ENCODE assay signal across 9 cellular contexts in the genomic region with DNA sequence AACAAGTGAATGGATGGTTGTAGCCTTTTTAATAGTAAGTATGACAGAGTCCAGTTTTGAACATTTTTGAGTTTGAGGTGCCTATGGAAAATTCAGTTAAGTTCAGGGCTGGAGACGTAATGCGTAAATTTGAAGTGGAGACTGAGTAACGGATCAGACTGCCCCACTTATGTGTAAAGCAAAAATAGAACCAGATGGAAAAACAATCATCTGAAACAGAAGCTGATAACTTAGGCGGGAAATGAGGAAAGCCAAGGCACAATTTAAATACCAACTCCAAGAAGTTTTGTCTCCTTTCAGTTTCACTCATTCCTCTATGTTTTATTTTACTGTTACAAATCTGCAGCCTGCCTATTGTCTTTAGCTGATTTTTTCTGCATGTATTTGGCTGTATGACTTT. TPM values are rescaled to one million over a fixed set of nuclear protein-coding genes. Genes with fewer than 3 reads are reported as not detected.
DNase-seq lines count a peak whose midpoint lies in the region; ATAC-seq and TF ChIP-seq lines count a peak whose summit lies in the region.
"Had no signal": no experiment of that assay in that cellular context is flagged by ENCODE, and none has a peak within 500 bp of the region (broad histone marks: within the 10 kb centered on the region; RNA-seq: fewer than 3 reads in every experiment).

No MANE protein-coding gene starts in this region.

- H3K4me1 Mint-ChIP-seq in activated CD8-positive, alpha-beta T cell treated with anti-CD3 and anti-CD28 coated beads, Interleukin-2, amount 10 ng/mL, durations not matched to agents 7 days and 5 days (ENCODE audit: low read depth), result peaks cover 23% of the 10 kb centered on the region

- no peaks in the 10 kb centered on the region for H3K9me3 Mint-ChIP-seq in activated CD8-positive, alpha-beta T cell treated with anti-CD3 and anti-CD28 coated beads, Interleukin-2, amount 10 ng/mL, durations not matched to agents 7 days and 5 days (ENCODE audit: insufficient read depth)

- peaks cover 28% of the 10 kb centered on the region for H3K27me3 Mint-ChIP-seq in activated CD8-positive, alpha-beta T cell treated with anti-CD3 and anti-CD28 coated beads, Interleukin-2, amount 10 ng/mL, durations not matched to agents 7 days and 5 days (ENCODE audit: low read depth)

- no peak for TF ChIP-seq POLR2A in spleen (IDR thresholded peaks at IDR 0.05)
- no peak for TF ChIP-seq POLR2A in prostate gland (IDR thresholded peaks at IDR 0.05)

- DNase-seq in HFF-Myc (ENCODE audit: extremely low read depth, low read depth), result no peak
- no peak for DNase-seq in activated CD8-positive, alpha-beta T cell treated with anti-CD3 and anti-CD28 coated beads, Interleukin-2, amount 10 ng/mL, durations not matched to agents 7 days and 5 days
- DNase-seq in right atrium auricular region (ENCODE audit: low spot score), result no peak
- no peak for DNase-seq in spleen
- DNase-seq in anterior cingulate cortex (lab: John Stamatoyannopoulos, UW), result no peak
- DNase-seq in prostate gland (ENCODE audit: low spot score), result no peak
- DNase-seq in AML-193 (lab: John Stamatoyannopoulos, UW), result no peak
- DNase-seq: stimulated activated CD4-positive, alpha-beta T cell treated with anti-CD3 and anti-CD28 coated beads, Interleukin-4, amount 100 ng/mL, for 1 hour had no signal

- POLR2A ChIA-PET in activated CD8-positive, alpha-beta T cell treated with anti-CD3 and anti-CD28 coated beads, Interleukin-2, amount 10 ng/mL, durations not matched to agents 7 days and 5 days (lab: Charles Lee), result no interaction called here

- H3K4me3 ChIP-seq in HFF-Myc (replicated peaks; ENCODE audit: low read depth, low read length), result peak overlapping the region; percentile 68; the same call in 1 of the 2 replicates
- peak overlapping the region; percentile 76 to 82 for H3K4me3 ChIP-seq in right atrium auricular region
- H3K4me3 ChIP-seq in spleen, result peak overlapping the region in 5 of 8 donors; percentile 61 to 87 (median 82)
- H3K4me3 ChIP-seq in prostate gland, result peak overlapping the region in 1 of 2 donors; percentile 73

- peaks cover 3% of the 10 kb centered on the region for H3K36me3 Mint-ChIP-seq in activated CD8-positive, alpha-beta T cell treated with anti-CD3 and anti-CD28 coated beads, Interleukin-2, amount 10 ng/mL, durations not matched to agents 7 days and 5 days (ENCODE audit: low read depth)

- no peak for TF ChIP-seq CTCF in HFF-Myc (IDR thresholded peaks at IDR 0.05; ENCODE audit: low read depth, low read length, missing control alignments)
- TF ChIP-seq CTCF in right atrium auricular region (IDR thresholded peaks at IDR 0.05), result no peak
- TF ChIP-seq CTCF in spleen (IDR thresholded peaks at IDR 0.05 in 8 of 11, conservative IDR thresholded peaks at IDR 0.05 in 3 of 11), result no peak
- TF ChIP-seq CTCF in prostate gland (IDR thresholded peaks at IDR 0.05), result no peak

- no peak overlapping the region for H3K27ac Mint-ChIP-seq in activated CD8-positive, alpha-beta T cell treated with anti-CD3 and anti-CD28 coated beads, Interleukin-2, amount 10 ng/mL, durations not matched to agents 7 days and 5 days

- H3K4me1 ChIP-seq in right atrium auricular region (peaks cover 0 to 29% of the 10 kb centered on the region in 2 donors), spleen (peaks cover 0 to 28% (median 13%) of the 10 kb centered on the region in 6 donors), prostate gland (replicated peaks) (no peaks in the 10 kb centered on the region)

- WGBS in spleen, 5 donors, result 70 to 85% (median 72%) methylated on average over 4 of the region's 4 CpGs
- 66% methylated on average over 4 of the region's 4 CpGs for WGBS in prostate gland

- no peak for ATAC-seq in activated CD8-positive, alpha-beta T cell treated with anti-CD3 and anti-CD28 coated beads, Interleukin-2, amount 10 ng/mL, durations not matched to agents 7 days and 5 days

- intact Hi-C loops in spleen (cut with DNase I; ENCODE audit: low total_unique reads) (no loop called here), prostate gland (cut with DNase I) (loop anchor here (5.0 to 10.0 kb wide), 3 partner anchors 145 to 195 kb away; partner anchors contain the start of gene DCUN1D4)

- H3K36me3 ChIP-seq in right atrium auricular region, result no peaks in the 10 kb centered on the region
- no peaks in the 10 kb centered on the region for H3K36me3 ChIP-seq in spleen
- H3K36me3 ChIP-seq in prostate gland, result no peaks in the 10 kb centered on the region

- CTCF ChIA-PET in activated CD8-positive, alpha-beta T cell treated with anti-CD3 and anti-CD28 coated beads, Interleukin-2, amount 10 ng/mL, durations not matched to agents 7 days and 5 days (lab: Charles Lee), result interaction anchor here (1.5 kb wide), 2 partner anchors 11 to 141 kb away, joined by 5 read pairs; no protein-coding TSS in a partner anchor

- H3K27me3 ChIP-seq in right atrium auricular region, result no peaks in the 10 kb centered on the region
- peaks cover 0 to 25% (median 0%) of the 10 kb centered on the region in 7 donors for H3K27me3 ChIP-seq in spleen (replicated peaks in 1 of 7)
- H3K27me3 ChIP-seq in prostate gland (replicated peaks; ENCODE audit: insufficient read depth), result no peaks in the 10 kb centered on the region

- H3K27ac ChIP-seq in right atrium auricular region (peak overlapping the region in 1 of 2 donors; percentile 81), spleen (no peak overlapping the region), prostate gland (no peak overlapping the region)
- H3K27ac ChIP-seq: epithelial cell of prostate had no signal

- H3K9me3 ChIP-seq in right atrium auricular region (no peaks in the 10 kb centered on the region), spleen (no peaks in the 10 kb centered on the region), prostate gland (no peaks in the 10 kb centered on the region)

- peak overlapping the region; percentile 83 for H3K4me3 Mint-ChIP-seq in activated CD8-positive, alpha-beta T cell treated with anti-CD3 and anti-CD28 coated beads, Interleukin-2, amount 10 ng/mL, durations not matched to agents 7 days and 5 days

RNA-seq across cellular contexts. Expression of gene SGCB, which starts 1.2 kb away (rescaled TPM):
- 10 to 100 TPM in 1 of 2 experiments, 1 to 10 TPM in 1; 8.1 to 13.0 TPM for total RNA-seq in activated CD8-positive, alpha-beta T cell treated with anti-CD3 and anti-CD28 coated beads, Interleukin-2, amount 10 ng/mL, durations not matched to agents 7 days and 5 days
- total RNA-seq in right atrium auricular region (10 to 100 TPM; 34.2 to 63.9 TPM), spleen (10 to 100 TPM; 13.5 to 21.2 (median 15.7) TPM), prostate gland (10 to 100 TPM; 17.1 to 44.0 TPM)
- polyA plus RNA-seq in spleen, result 1 to 10 TPM; 2.3 to 4.3 (median 3.6) TPM

RNA-seq across cellular contexts. Expression of gene SPATA18, which starts 14.2 kb away (rescaled TPM):
- total RNA-seq in activated CD8-positive, alpha-beta T cell treated with anti-CD3 and anti-CD28 coated beads, Interleukin-2, amount 10 ng/mL, durations not matched to agents 7 days and 5 days, result under 1 TPM; 0.26 to 0.34 TPM
- 1 to 10 TPM; 2.2 to 4.3 TPM for total RNA-seq in right atrium auricular region
- total RNA-seq in spleen, result 1 to 10 TPM in 4 of 7 donors, under 1 TPM in 3; 0.32 to 3.3 (median 1.1) TPM
- under 1 TPM; 0.18 to 0.67 (median 0.42) TPM for polyA plus RNA-seq in spleen
- 10 to 100 TPM in 1 of 2 donors, 1 to 10 TPM in 1; 8.1 to 16.6 TPM for total RNA-seq in prostate gland

RNA-seq across cellular contexts. Expression of gene LRRC66, which starts 16.7 kb away (rescaled TPM):
- total RNA-seq in activated CD8-positive, alpha-beta T cell treated with anti-CD3 and anti-CD28 coated beads, Interleukin-2, amount 10 ng/mL, durations not matched to agents 7 days and 5 days, result under 1 TPM; 0.08 to 0.13 TPM
- total RNA-seq in right atrium auricular region (under 1 TPM in 1 of 2 donors, not detected in 1; 0.08 TPM), spleen (under 1 TPM in 6 of 7 donors, not detected in 1; 0.14 to 0.56 (median 0.42) TPM), prostate gland (under 1 TPM in 1 of 2 donors, not detected in 1; 0.23 TPM)
- polyA plus RNA-seq in spleen, result under 1 TPM; 0.09 to 0.13 (median 0.10) TPM
